Comparison of ENCODE assay signal across 1 cellular context in the genomic region with DNA sequence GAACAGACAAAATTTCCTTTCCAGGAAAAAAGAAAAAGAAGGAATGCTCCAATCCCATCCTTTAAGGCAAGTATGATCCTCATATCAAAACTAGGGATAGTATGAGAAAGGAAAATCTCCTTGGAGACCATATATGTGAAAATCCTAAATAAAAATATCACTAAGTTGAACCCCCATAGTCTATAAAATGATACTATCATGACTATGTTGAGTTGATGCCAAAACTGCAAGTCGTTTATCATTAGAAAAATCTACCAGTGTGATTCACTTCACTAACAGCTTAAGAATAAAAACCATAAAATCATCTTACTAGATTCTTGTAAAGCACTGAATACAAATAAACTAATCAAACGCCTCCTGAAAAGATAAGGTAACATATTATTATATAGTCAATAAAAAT.
TF ChIP-seq lines count a peak whose summit lies in the region.

No MANE protein-coding gene starts in this region.

TF ChIP-seq in IMR-90, 13 proteins besides CTCF, POLR2A, EP300 and RAD21:
- TF ChIP-seq NFE2L2 (IDR thresholded peaks at IDR 0.05; ENCODE audit: low read depth, low read length) (no peak), SMC3 (IDR thresholded peaks at IDR 0.05; ENCODE audit: low read depth, low read length) (no peak), RFX5 (IDR thresholded peaks at IDR 0.05; ENCODE audit: low read depth, low read length) (no peak), CHD1 (IDR thresholded peaks at IDR 0.05; ENCODE audit: low read depth, low read length) (no peak), MXI1 (IDR thresholded peaks at IDR 0.05; ENCODE audit: borderline replicate concordance, low read depth, low read length) (no peak), FOS (IDR thresholded peaks at IDR 0.05; ENCODE audit: low read depth, low read length) (no peak), CEBPB (IDR thresholded peaks at IDR 0.05; ENCODE audit: low read depth, low read length) (no peak), MAFK (IDR thresholded peaks at IDR 0.05; ENCODE audit: low read depth, low read length) (no peak), RCOR1 (IDR thresholded peaks at IDR 0.05; ENCODE audit: insufficient replicate concordance, low read length) (no peak)
- TF ChIP-seq, protein P1, sequence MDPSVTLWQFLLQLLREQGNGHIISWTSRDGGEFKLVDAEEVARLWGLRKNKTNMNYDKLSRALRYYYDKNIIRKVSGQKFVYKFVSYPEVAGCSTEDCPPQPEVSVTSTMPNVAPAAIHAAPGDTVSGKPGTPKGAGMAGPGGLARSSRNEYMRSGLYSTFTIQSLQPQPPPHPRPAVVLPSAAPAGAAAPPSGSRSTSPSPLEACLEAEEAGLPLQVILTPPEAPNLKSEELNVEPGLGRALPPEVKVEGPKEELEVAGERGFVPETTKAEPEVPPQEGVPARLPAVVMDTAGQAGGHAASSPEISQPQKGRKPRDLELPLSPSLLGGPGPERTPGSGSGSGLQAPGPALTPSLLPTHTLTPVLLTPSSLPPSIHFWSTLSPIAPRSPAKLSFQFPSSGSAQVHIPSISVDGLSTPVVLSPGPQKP (IDR thresholded peaks at IDR 0.05; ENCODE audit: borderline replicate concordance, low read depth, low read length), result no peak
- TF ChIP-seq, protein P2, sequence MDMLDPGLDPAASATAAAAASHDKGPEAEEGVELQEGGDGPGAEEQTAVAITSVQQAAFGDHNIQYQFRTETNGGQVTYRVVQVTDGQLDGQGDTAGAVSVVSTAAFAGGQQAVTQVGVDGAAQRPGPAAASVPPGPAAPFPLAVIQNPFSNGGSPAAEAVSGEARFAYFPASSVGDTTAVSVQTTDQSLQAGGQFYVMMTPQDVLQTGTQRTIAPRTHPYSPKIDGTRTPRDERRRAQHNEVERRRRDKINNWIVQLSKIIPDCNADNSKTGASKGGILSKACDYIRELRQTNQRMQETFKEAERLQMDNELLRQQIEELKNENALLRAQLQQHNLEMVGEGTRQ (IDR thresholded peaks at IDR 0.05; ENCODE audit: low read depth, low read length), result no peak
